8 cellular contexts compared by ENCODE assay signal in genomic region chr17:77325537-77325825, GRCh38.
A peak's percentile ranks its signal among the peaks of the same experiment; 100 is the strongest.
DNase-seq lines count a peak whose midpoint lies in the region; ATAC-seq and TF ChIP-seq lines count a peak whose summit lies in the region.

No MANE protein-coding gene starts in this region.

- peak overlapping the region; percentile 64 for H3K9ac ChIP-seq in KMS-11

- H3K27ac Mint-ChIP-seq in CD14-positive monocyte (peak overlapping the region; percentile 91 to 97 (median 95)), immature natural killer cell (peak overlapping the region; percentile 79 to 93 (median 89))

- DNase-seq in CD14-positive monocyte (ENCODE audit: low spot score) (no peak), immature natural killer cell (no peak), vagina (ENCODE audit: extremely low spot score in 2 of 2) (no peak), superior temporal gyrus (ENCODE audit: extremely low spot score) (no peak), MG63 (no peak)
- DNase-seq in stimulated activated naive CD4-positive, alpha-beta T cell (lab: John Stamatoyannopoulos, UW), result no peak

- peaks cover 85% of the 10 kb centered on the region for H3K79me2 ChIP-seq in KMS-11 (ENCODE audit: insufficient read depth, low read depth)

- H3K27me3 Mint-ChIP-seq in CD14-positive monocyte (ENCODE audit: low read depth in 3 of 3) (peaks cover 0 to 4% (median 0%) of the 10 kb centered on the region in 3 donors), immature natural killer cell (ENCODE audit: low read depth in 3 of 3) (peaks cover 2 to 7% (median 7%) of the 10 kb centered on the region in 3 donors)

- intact Hi-C loops in CD14-positive monocyte (cut with micrococcal nuclease), result no loop called here
- intact Hi-C loops in vagina (cut with DNase I), result loop anchor here (5.0 kb wide), 1 partner anchor 47 kb away; no protein-coding TSS in a partner anchor

- no peaks in the 10 kb centered on the region for H3K36me3 ChIP-seq in KMS-11 (ENCODE audit: insufficient read depth)
- no peaks in the 10 kb centered on the region for H3K36me3 ChIP-seq in vagina
- H3K36me3 ChIP-seq in MG63, result peaks cover 56% of the 10 kb centered on the region

- peak overlapping the region; percentile 50 for H3K4me2 ChIP-seq in KMS-11

- H3K27me3 ChIP-seq in KMS-11 (ENCODE audit: insufficient read depth, low read depth), result no peaks in the 10 kb centered on the region
- H3K27me3 ChIP-seq in vagina, result no peaks in the 10 kb centered on the region
- H3K27me3 ChIP-seq in MG63, result no peaks in the 10 kb centered on the region

- H3K4me1 ChIP-seq in KMS-11 (ENCODE audit: low read depth, poor library complexity, severe bottlenecking), result peaks cover 61% of the 10 kb centered on the region
- H3K4me1 ChIP-seq in vagina, result peaks cover 68% of the 10 kb centered on the region

- no peak for TF ChIP-seq CTCF in CD14-positive monocyte (IDR thresholded peaks at IDR 0.05)
- no peak; the same call in 1 of the 2 replicates for TF ChIP-seq CTCF in KMS-11 (conservative IDR thresholded peaks at IDR 0.05; ENCODE audit: low read depth, low read length)
- peak in 1 of 3 experiments; percentile 9 for TF ChIP-seq CTCF in vagina (IDR thresholded peaks at IDR 0.05)

- H3K4me1 Mint-ChIP-seq in CD14-positive monocyte (peaks cover 67% of the 10 kb centered on the region), immature natural killer cell (peaks cover 39 to 49% of the 10 kb centered on the region in 2 donors)

- no peaks in the 10 kb centered on the region for H4K20me1 ChIP-seq in KMS-11 (ENCODE audit: insufficient read depth)

- H3K4me3 ChIP-seq in KMS-11 (IDR thresholded peaks at IDR 0.05; ENCODE audit: insufficient read depth, low read depth, low read length) (no peak overlapping the region), vagina (no peak overlapping the region), MG63 (no peak overlapping the region)

- H3K27ac ChIP-seq in KMS-11 (peak overlapping the region; percentile 74), vagina (peak overlapping the region; percentile 97)

- H3K9me3 Mint-ChIP-seq in CD14-positive monocyte (peaks cover 0 to 3% (median 0%) of the 10 kb centered on the region in 7 donors), immature natural killer cell (no peaks in the 10 kb centered on the region)

- H3K9me3 ChIP-seq in vagina (no peaks in the 10 kb centered on the region), MG63 (no peaks in the 10 kb centered on the region)

- peak overlapping the region; percentile 7; the same call in 1 of the 2 replicates for H2AFZ ChIP-seq in KMS-11 (ENCODE audit: low read depth)

- H3K4me3 Mint-ChIP-seq in CD14-positive monocyte, result no peak overlapping the region
- peak overlapping the region; percentile 68 to 78 (median 76) for H3K4me3 Mint-ChIP-seq in immature natural killer cell

- H3K36me3 Mint-ChIP-seq in CD14-positive monocyte (peaks cover 13 to 16% of the 10 kb centered on the region in 2 donors), immature natural killer cell (no peaks in the 10 kb centered on the region)

- peak; percentile 10 for ATAC-seq in GM19463 (IDR thresholded peaks at IDR 0.05; ENCODE audit: unreplicated experiment)

- no peak for TF ChIP-seq POLR2A in vagina (IDR thresholded peaks at IDR 0.05)

Comparison
In these comparisons a context has a peak if more than half of its experiments do, and no peak if none do; other contexts are left out.
1. H3K4me3 Mint-ChIP-seq: peak in immature natural killer cell (5 of 5); none in CD14-positive monocyte (0 of 2).